Comparison of ENCODE assay signal across 8 cellular contexts in genomic region chr17:49218941-49219913, GRCh38. TPM values are rescaled to one million over a fixed set of nuclear protein-coding genes. Genes with fewer than 3 reads are reported as not detected.
DNase-seq lines count a peak whose midpoint lies in the region; ATAC-seq and TF ChIP-seq lines count a peak whose summit lies in the region.

No MANE protein-coding gene starts in this region.

- CTCF ChIA-PET in CD4-positive, alpha-beta T cell (lab: Charles Lee) = interaction anchor here (0.7 to 3.1 kb wide), 3 partner anchors 9 to 1649 kb away, joined by 3 to 10 read pairs (median 4); no protein-coding TSS in a partner anchor
- CTCF ChIA-PET in activated naive CD4-positive, alpha-beta T cell treated with anti-CD3 and anti-CD28 coated beads for 36 hours (lab: Charles Lee) = interaction anchor here (1.9 kb wide), 1 partner anchor 8 kb away, joined by 5 read pairs; no protein-coding TSS in a partner anchor

- no peaks in the 10 kb centered on the region for H3K27me3 ChIP-seq in CD4-positive, alpha-beta T cell (ENCODE audit: control insufficient read depth, insufficient read depth, low read length)
- peaks cover 16% of the 10 kb centered on the region for H3K27me3 ChIP-seq in GM23248 (replicated peaks; ENCODE audit: insufficient read depth)

- DNase-seq in CD4-positive, alpha-beta T cell = peak in 2 of 10 experiments; percentile 20 to 51
- DNase-seq in activated naive CD4-positive, alpha-beta T cell treated with anti-CD3 and anti-CD28 coated beads for 36 hours = peak; percentile 54
- peak; percentile 50 for DNase-seq in medulla oblongata (ENCODE audit: extremely low spot score)
- DNase-seq in COLO829 (ENCODE audit: low spot score) = no peak
- DNase-seq in GM23248 = no peak
- DNase-seq in G401 (ENCODE audit: low spot score) = no peak

- no peaks in the 10 kb centered on the region for H3K9me2 ChIP-seq in GM23248 (ENCODE audit: insufficient read depth)

- no peaks in the 10 kb centered on the region for H3K9me3 ChIP-seq in CD4-positive, alpha-beta T cell (ENCODE audit: control insufficient read depth, low read length)
- no peaks in the 10 kb centered on the region for H3K9me3 ChIP-seq in GM23248 (ENCODE audit: low read depth)

- H3K4me3 Mint-ChIP-seq in CD4-positive, alpha-beta T cell = peak overlapping the region; percentile 67
- peak overlapping the region; percentile 11 for H3K4me3 Mint-ChIP-seq in activated naive CD4-positive, alpha-beta T cell treated with anti-CD3 and anti-CD28 coated beads for 36 hours

- POLR2A ChIA-PET in CD4-positive, alpha-beta T cell (lab: Charles Lee) = interaction anchor here (1.0 to 2.2 kb wide), 5 partner anchors 8 to 875 kb away, joined by 3 to 27 read pairs (median 7); partner anchors contain the start of genes ABI3 and GNGT2

- no peaks in the 10 kb centered on the region for H3F3A ChIP-seq in GM23248 (ENCODE audit: insufficient read depth)

- H3K79me2 ChIP-seq in GM23248 (ENCODE audit: insufficient read depth) = no peaks in the 10 kb centered on the region

- no peaks in the 10 kb centered on the region for H3K27me3 Mint-ChIP-seq in CD4-positive, alpha-beta T cell
- no peaks in the 10 kb centered on the region for H3K27me3 Mint-ChIP-seq in activated naive CD4-positive, alpha-beta T cell treated with anti-CD3 and anti-CD28 coated beads for 36 hours (ENCODE audit: low read depth)

- no peak for TF ChIP-seq CTCF in CD4-positive, alpha-beta T cell (IDR thresholded peaks at IDR 0.05)

- H3K9ac ChIP-seq in GM23248 = no peak overlapping the region

- H3K36me3 Mint-ChIP-seq in CD4-positive, alpha-beta T cell (ENCODE audit: low read depth) = peaks cover 35% of the 10 kb centered on the region
- peaks cover 33% of the 10 kb centered on the region for H3K36me3 Mint-ChIP-seq in activated naive CD4-positive, alpha-beta T cell treated with anti-CD3 and anti-CD28 coated beads for 36 hours (ENCODE audit: low read depth)

- in situ Hi-C loops in GM23248 (cut with MboI) (no loop called here), G401 (cut with HindIII; ENCODE audit: low sequenced_read_pairs) (no loop called here)

- H3K4me1 Mint-ChIP-seq in CD4-positive, alpha-beta T cell (ENCODE audit: low read depth) = peaks cover 58% of the 10 kb centered on the region
- peaks cover 61% of the 10 kb centered on the region for H3K4me1 Mint-ChIP-seq in activated naive CD4-positive, alpha-beta T cell treated with anti-CD3 and anti-CD28 coated beads for 36 hours (ENCODE audit: low read depth)

- no peak overlapping the region for H2AFZ ChIP-seq in GM23248

- H4K20me1 ChIP-seq in GM23248 (ENCODE audit: insufficient read depth) = no peaks in the 10 kb centered on the region

- peak; percentile 54 for ATAC-seq in CD4-positive, alpha-beta T cell (ENCODE audit: poor library complexity)
- ATAC-seq in HG03175 (IDR thresholded peaks at IDR 0.05; ENCODE audit: unreplicated experiment) (peak; percentile 42), GM21717 (IDR thresholded peaks at IDR 0.05; ENCODE audit: unreplicated experiment) (no peak)

- H3K4me3 ChIP-seq in GM23248 = no peak overlapping the region

- H3K4me2 ChIP-seq in GM23248 (ENCODE audit: unreplicated experiment) = no peak overlapping the region

- no peaks in the 10 kb centered on the region for H3K4me1 ChIP-seq in GM23248 (ENCODE audit: insufficient read depth)

- H3K9me3 Mint-ChIP-seq in CD4-positive, alpha-beta T cell = no peaks in the 10 kb centered on the region
- no peaks in the 10 kb centered on the region for H3K9me3 Mint-ChIP-seq in activated naive CD4-positive, alpha-beta T cell treated with anti-CD3 and anti-CD28 coated beads for 36 hours

- intact Hi-C loops in CD4-positive, alpha-beta T cell (cut with DNase I, micrococcal nuclease) = loop anchor here in 1 of 2 experiments (1.0 kb wide), 1 partner anchor 27 kb away; no protein-coding TSS in a partner anchor
- intact Hi-C loops in activated naive CD4-positive, alpha-beta T cell treated with anti-CD3 and anti-CD28 coated beads for 36 hours (cut with micrococcal nuclease) = loop anchor here (2.0 kb wide), 1 partner anchor 26 kb away; no protein-coding TSS in a partner anchor

- H3K27ac Mint-ChIP-seq in CD4-positive, alpha-beta T cell = peak overlapping the region; percentile 96
- H3K27ac Mint-ChIP-seq in activated naive CD4-positive, alpha-beta T cell treated with anti-CD3 and anti-CD28 coated beads for 36 hours = peak overlapping the region; percentile 28

- H3K27ac ChIP-seq in CD4-positive, alpha-beta T cell (ENCODE audit: low read depth, low read length) = peak overlapping the region; percentile 64
- no peak overlapping the region for H3K27ac ChIP-seq in GM23248

- 35 to 37% methylated on average over 21 to 37 of the region's 37 CpGs for WGBS in GM23248 (ENCODE audit: low coverage in 1 of 2, low lambda C conversion rate in 2 of 2, missing lambda C conversion rate in 2 of 2), 2 experiments

- H3K36me3 ChIP-seq in GM23248 (ENCODE audit: low read depth) = no peaks in the 10 kb centered on the region

RNA-seq across cellular contexts. Expression of gene ABI3, which starts 8.7 kb away (rescaled TPM):
- 1 to 10 TPM; 5.6 to 5.8 TPM for total RNA-seq in CD4-positive, alpha-beta T cell
- 10 to 100 TPM; 18.7 to 18.9 TPM for total RNA-seq in activated naive CD4-positive, alpha-beta T cell treated with anti-CD3 and anti-CD28 coated beads for 36 hours
- not detected in 2 replicates for total RNA-seq in GM23248 (2014; rRNA removed; shearing (Covaris generic))
- 0.37 TPM in 1 of 2 replicates, not detected in the other for polyA plus RNA-seq in GM23248 (2016; fragmentation: Nextera tagmentation; extraction: Ambion mirVana)
- total RNA-seq in G401 (2014; rRNA removed; shearing (Covaris generic)) = 0.14 TPM in 1 of 2 replicates, not detected in the other

RNA-seq across cellular contexts. Expression of gene GNGT2, which starts 8.9 kb away (rescaled TPM):
- total RNA-seq in CD4-positive, alpha-beta T cell = 1 to 10 TPM; 2.3 to 2.4 TPM
- 10 to 100 TPM; 40.3 to 41.3 TPM for total RNA-seq in activated naive CD4-positive, alpha-beta T cell treated with anti-CD3 and anti-CD28 coated beads for 36 hours
- not detected in 2 replicates for total RNA-seq in GM23248 (2014; rRNA removed; shearing (Covaris generic))
- not detected in 2 replicates for polyA plus RNA-seq in GM23248 (2016; fragmentation: Nextera tagmentation; extraction: Ambion mirVana)
- not detected in 2 replicates for total RNA-seq in G401 (2014; rRNA removed; shearing (Covaris generic))

RNA-seq across cellular contexts. Expression of gene PHOSPHO1, which starts 11.4 kb away (rescaled TPM):
- total RNA-seq in CD4-positive, alpha-beta T cell = not detected
- not detected for total RNA-seq in activated naive CD4-positive, alpha-beta T cell treated with anti-CD3 and anti-CD28 coated beads for 36 hours
- total RNA-seq in GM23248 (2014; rRNA removed; shearing (Covaris generic)) = not detected in 2 replicates
- not detected in 2 replicates for polyA plus RNA-seq in GM23248 (2016; fragmentation: Nextera tagmentation; extraction: Ambion mirVana)
- total RNA-seq in G401 (2014; rRNA removed; shearing (Covaris generic)) = 3.5 and 4.1 TPM in 2 replicates

Comparison
In these comparisons a context has a peak if more than half of its experiments do, and no peak if none do; other contexts are left out.
1. DNase-seq: peak in activated naive CD4-positive, alpha-beta T cell treated with anti-CD3 and anti-CD28 coated beads for 36 hours (single experiment) and medulla oblongata (single experiment); none in COLO829 (single experiment), GM23248 (single experiment) and G401 (single experiment).
2. RNA of gene GNGT2, which starts 8.9 kb away (total RNA-seq): 40.3 to 41.3 TPM in activated naive CD4-positive, alpha-beta T cell treated with anti-CD3 and anti-CD28 coated beads for 36 hours; 2.3 to 2.4 TPM in CD4-positive, alpha-beta T cell, not detected in GM23248 and not detected in G401; every median in the first group is over 10 times any median in the second.